In the genomic region with DNA sequence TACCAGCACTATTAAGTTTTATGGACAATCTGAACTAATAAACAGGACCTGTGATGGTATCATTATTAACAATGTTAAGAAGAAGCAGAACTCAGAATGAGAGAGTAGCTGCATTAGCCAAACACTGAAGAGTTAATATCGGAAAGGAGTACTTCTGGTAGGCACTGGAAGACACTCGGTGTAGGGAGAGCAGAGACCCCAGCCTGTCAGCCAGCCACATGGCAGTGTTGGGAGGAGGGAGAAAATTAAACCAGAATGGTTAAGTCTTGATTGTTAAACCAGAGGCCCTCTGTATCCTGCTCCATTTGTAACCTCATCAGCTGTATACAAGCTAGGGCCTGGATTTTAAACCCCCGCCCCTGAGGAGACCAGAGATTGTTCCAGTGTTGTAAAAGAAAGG, we compare ENCODE assay signal across 7 cellular contexts.
DNase-seq lines count a peak whose midpoint lies in the region; ATAC-seq, FAIRE-seq and TF ChIP-seq lines count a peak whose summit lies in the region.
"Not testable (repeated sequence)": the region's sequence is repeated elsewhere in the genome, so short reads cannot be mapped to it uniquely, and the experiment has no call there.

No MANE protein-coding gene starts in this region.

- peak; percentile 42; the same call in 1 of the 3 replicates for ATAC-seq in DND-41 (ENCODE audit: insufficient read depth, low read depth)
- ATAC-seq in T-helper 17 cell, result not testable (repeated sequence)

- not testable (repeated sequence) for H3K36me3 Mint-ChIP-seq in T-helper 17 cell (ENCODE audit: low read depth); activated CD4-positive, alpha-beta T cell treated with anti-CD3 and anti-CD28 coated beads, Interleukin-2, amount 10 ng/mL, durations not matched to agents 24 days and 14 days (ENCODE audit: low read depth)

- not testable (repeated sequence) for TF ChIP-seq CTCF in DND-41 (IDR thresholded peaks at IDR 0.05; ENCODE audit: borderline replicate concordance, extremely low read depth, low read length, poor library complexity, severe bottlenecking); OCI-LY1 (IDR thresholded peaks at IDR 0.05; ENCODE audit: low read length); bronchial epithelial cell (IDR thresholded peaks at IDR 0.05; ENCODE audit: insufficient read depth, low read length, severe bottlenecking)

- not testable (repeated sequence) for H3K27me3 ChIP-seq in DND-41 (ENCODE audit: insufficient read depth, low read length, poor library complexity); OCI-LY1 (ENCODE audit: insufficient read depth, low read length); bronchial epithelial cell (ENCODE audit: control insufficient read depth, insufficient read depth, low read length)

- not testable (repeated sequence) for H3K36me3 ChIP-seq in DND-41 (ENCODE audit: insufficient read depth, low read length); OCI-LY1 (ENCODE audit: insufficient read depth, low read length); bronchial epithelial cell (ENCODE audit: control insufficient read depth, insufficient read depth, low read length)

- FAIRE-seq in H54 (lab: Jason Lieb, UNC) (peak; percentile 36), bronchial epithelial cell (lab: Jason Lieb, UNC) (peak; percentile 43), urothelium cell line (lab: Jason Lieb, UNC) (peak; percentile 44)

- DNase-seq in DND-41; H54 (ENCODE audit: insufficient read length, low spot score); T-helper 17 cell; bronchial epithelial cell (ENCODE audit: low read depth); urothelium cell line (ENCODE audit: low spot score): not testable (repeated sequence)
- peak; percentile 47 for DNase-seq in activated CD4-positive, alpha-beta T cell treated with anti-CD3 and anti-CD28 coated beads, Interleukin-2, amount 10 ng/mL, durations not matched to agents 24 days and 14 days

- H3K9me3 ChIP-seq in DND-41 (ENCODE audit: insufficient read depth, low read length, severe bottlenecking); OCI-LY1 (ENCODE audit: low read length); T-helper 17 cell (ENCODE audit: control insufficient read depth, low read length, poor library complexity, severe bottlenecking): not testable (repeated sequence)

- H3K4me3 ChIP-seq in DND-41 (ENCODE audit: low read depth in 1 of 2, low read length in 2 of 2); OCI-LY1 (ENCODE audit: low read depth, low read length, poor library complexity, severe bottlenecking); bronchial epithelial cell (ENCODE audit: low read depth, low read length): not testable (repeated sequence)

- H3K27ac Mint-ChIP-seq in T-helper 17 cell, result peak overlapping the region; percentile 68
- H3K27ac Mint-ChIP-seq in activated CD4-positive, alpha-beta T cell treated with anti-CD3 and anti-CD28 coated beads, Interleukin-2, amount 10 ng/mL, durations not matched to agents 24 days and 14 days, result not testable (repeated sequence)

- not testable (repeated sequence) for H3F3A ChIP-seq in OCI-LY1 (ENCODE audit: insufficient read depth, low read length)

- not testable (repeated sequence) for H3K27ac ChIP-seq in DND-41 (ENCODE audit: low read length)
- H3K27ac ChIP-seq in OCI-LY1 (ENCODE audit: low read depth, low read length, poor library complexity, severe bottlenecking), result peak overlapping the region; percentile 55

- H3K4me2 ChIP-seq in DND-41 (ENCODE audit: insufficient read depth, low read length); OCI-LY1 (ENCODE audit: low read length): not testable (repeated sequence)

- H3K4me1 ChIP-seq in DND-41 (ENCODE audit: insufficient read depth, low read length), result not testable (repeated sequence)
- H3K4me1 ChIP-seq in OCI-LY1 (ENCODE audit: insufficient read depth, low read length, severe bottlenecking), result peaks cover 16% of the 10 kb centered on the region

- not testable (repeated sequence) for H3K9ac ChIP-seq in DND-41 (ENCODE audit: low read depth, low read length); OCI-LY1 (ENCODE audit: low read length)

- H3K4me1 Mint-ChIP-seq in T-helper 17 cell, result peaks cover 14% of the 10 kb centered on the region
- H3K4me1 Mint-ChIP-seq in activated CD4-positive, alpha-beta T cell treated with anti-CD3 and anti-CD28 coated beads, Interleukin-2, amount 10 ng/mL, durations not matched to agents 24 days and 14 days, result peaks cover 29% of the 10 kb centered on the region

- H4K20me1 ChIP-seq in DND-41 (ENCODE audit: insufficient read depth, low read length); OCI-LY1 (ENCODE audit: insufficient read depth, low read length): not testable (repeated sequence)

- not testable (repeated sequence) for H3K79me2 ChIP-seq in DND-41 (ENCODE audit: insufficient read depth, low read length); OCI-LY1 (ENCODE audit: insufficient read depth, low read length)

- H2AFZ ChIP-seq in DND-41 (ENCODE audit: low read depth, low read length); OCI-LY1 (ENCODE audit: low read length): not testable (repeated sequence)

- TF ChIP-seq POLR2A in H54 (IDR thresholded peaks at IDR 0.05; ENCODE audit: low read depth, low read length), result not testable (repeated sequence)

- H3K4me3 Mint-ChIP-seq in T-helper 17 cell; activated CD4-positive, alpha-beta T cell treated with anti-CD3 and anti-CD28 coated beads, Interleukin-2, amount 10 ng/mL, durations not matched to agents 24 days and 14 days: not testable (repeated sequence)

- intact Hi-C loops in activated CD4-positive, alpha-beta T cell treated with anti-CD3 and anti-CD28 coated beads, Interleukin-2, amount 10 ng/mL, durations not matched to agents 24 days and 14 days (cut with micrococcal nuclease), result not testable (repeated sequence)

- peaks cover 16% of the 10 kb centered on the region for H3K9me3 Mint-ChIP-seq in activated CD4-positive, alpha-beta T cell treated with anti-CD3 and anti-CD28 coated beads, Interleukin-2, amount 10 ng/mL, durations not matched to agents 24 days and 14 days

- not testable (repeated sequence) for H3K27me3 Mint-ChIP-seq in T-helper 17 cell; activated CD4-positive, alpha-beta T cell treated with anti-CD3 and anti-CD28 coated beads, Interleukin-2, amount 10 ng/mL, durations not matched to agents 24 days and 14 days

- H3K9me2 ChIP-seq in OCI-LY1 (ENCODE audit: low read depth, low read length), result not testable (repeated sequence)
